Comparison of ENCODE assay signal across 25 cellular contexts in genomic region chr1:70727891-70728443, GRCh38.
"Had no signal": no experiment of that assay in that cellular context is flagged by ENCODE, and none has a peak within 500 bp of the region (broad histone marks: within the 10 kb centered on the region; RNA-seq: fewer than 3 reads in every experiment).

No MANE protein-coding gene starts in this region.

- H3K4me3 ChIP-seq: dorsolateral prefrontal cortex, left lung, mucosa of descending colon, ovary, psoas muscle, skin epidermis, tibial nerve, uterus had no signal

- H3K36me3 Mint-ChIP-seq: brain had no signal

- H3K4me1 Mint-ChIP-seq: activated CD4-positive, alpha-beta T cell treated with anti-CD3 and anti-CD28 coated beads, Interleukin-2, amount 10 ng/mL, durations not matched to agents 24 days and 14 days; brain; naive thymus-derived CD4-positive, alpha-beta T cell had no signal

- H3K9me3 ChIP-seq: ovary had no signal

- H3K4me3 Mint-ChIP-seq: activated CD4-positive, alpha-beta T cell treated with anti-CD3 and anti-CD28 coated beads, Interleukin-2, amount 10 ng/mL, durations not matched to agents 24 days and 14 days; activated CD8-positive, alpha-beta T cell treated with anti-CD3 and anti-CD28 coated beads for 36 hours; activated T-cell treated with anti-CD3 and anti-CD28 coated beads, Interleukin-2, amount 50 U/mL, for 24 hours; brain; naive thymus-derived CD4-positive, alpha-beta T cell; stimulated activated naive CD8-positive, alpha-beta T cell treated with anti-CD3 and anti-CD28 coated beads, Interleukin-15, Interleukin-2, amounts not matched to agents 100 ng/mL and 50 ng/mL, for 24 hours had no signal

- H3K36me3 ChIP-seq: left lung, ovary, tibial nerve, uterus had no signal

- H3K27ac Mint-ChIP-seq: activated CD4-positive, alpha-beta T cell treated with anti-CD3 and anti-CD28 coated beads, Interleukin-2, amount 10 ng/mL, durations not matched to agents 24 days and 14 days; activated CD8-positive, alpha-beta T cell treated with anti-CD3 and anti-CD28 coated beads for 36 hours; activated T-cell treated with anti-CD3 and anti-CD28 coated beads, Interleukin-2, amount 50 U/mL, for 24 hours; activated T-helper 2 cell treated with anti-CD3 and anti-CD28 coated beads, Interferon-gamma antibody, Interleukin-2, Interleukin-4, amounts not matched to agents 10 μg/mL and 5 μg/mL and 100 μg/mL, durations not matched to agents 14 hours and 24 hours and 36 hours; brain; naive thymus-derived CD4-positive, alpha-beta T cell; stimulated activated naive CD8-positive, alpha-beta T cell treated with anti-CD3 and anti-CD28 coated beads, Interleukin-15, Interleukin-2, amounts not matched to agents 100 ng/mL and 50 ng/mL, for 24 hours had no signal

- H3K4me1 ChIP-seq: left lung, psoas muscle, tibial nerve, uterus had no signal

- DNase-seq: activated CD4-positive, alpha-beta T cell treated with anti-CD3 and anti-CD28 coated beads, Interleukin-2, amount 10 ng/mL, durations not matched to agents 24 days and 14 days; activated CD8-positive, alpha-beta T cell treated with anti-CD3 and anti-CD28 coated beads for 36 hours; activated naive CD4-positive, alpha-beta T cell treated with Interleukin-2 at 50 U/mL for 16 hours; activated T-cell treated with anti-CD3 and anti-CD28 coated beads, Interleukin-2, amount 50 U/mL, for 24 hours; central memory CD4-positive, alpha-beta T cell; dorsolateral prefrontal cortex; foreskin melanocyte; hypothalamus; kidney; left lung; mucosa of descending colon; naive thymus-derived CD4-positive, alpha-beta T cell; ovary; psoas muscle; right cardiac atrium; stimulated activated CD4-positive, alpha-beta T cell treated with anti-CD3 and anti-CD28 coated beads, Interleukin-15, amount 100 ng/mL, for 24 hours; stimulated activated CD4-positive, alpha-beta T cell treated with anti-CD3 and anti-CD28 coated beads, Interleukin-2, amount 100 ng/mL, for 48 hours; uterus had no signal

- H3K27me3 ChIP-seq: left lung, ovary, tibial nerve, uterus had no signal

- FAIRE-seq: colon, kidney had no signal

- H3K27me3 Mint-ChIP-seq: activated CD4-positive, alpha-beta T cell treated with anti-CD3 and anti-CD28 coated beads, Interleukin-2, amount 10 ng/mL, durations not matched to agents 24 days and 14 days; activated CD8-positive, alpha-beta T cell treated with anti-CD3 and anti-CD28 coated beads for 36 hours; activated T-cell treated with anti-CD3 and anti-CD28 coated beads, Interleukin-2, amount 50 U/mL, for 24 hours; naive thymus-derived CD4-positive, alpha-beta T cell; stimulated activated naive CD8-positive, alpha-beta T cell treated with anti-CD3 and anti-CD28 coated beads, Interleukin-15, Interleukin-2, amounts not matched to agents 100 ng/mL and 50 ng/mL, for 24 hours had no signal

- H3K27ac ChIP-seq: dorsolateral prefrontal cortex, epithelial cell of prostate, left lung, ovary, psoas muscle, skin epidermis, tibial nerve, uterus had no signal
